Comparison of ENCODE assay signal across 11 cellular contexts in the genomic region with DNA sequence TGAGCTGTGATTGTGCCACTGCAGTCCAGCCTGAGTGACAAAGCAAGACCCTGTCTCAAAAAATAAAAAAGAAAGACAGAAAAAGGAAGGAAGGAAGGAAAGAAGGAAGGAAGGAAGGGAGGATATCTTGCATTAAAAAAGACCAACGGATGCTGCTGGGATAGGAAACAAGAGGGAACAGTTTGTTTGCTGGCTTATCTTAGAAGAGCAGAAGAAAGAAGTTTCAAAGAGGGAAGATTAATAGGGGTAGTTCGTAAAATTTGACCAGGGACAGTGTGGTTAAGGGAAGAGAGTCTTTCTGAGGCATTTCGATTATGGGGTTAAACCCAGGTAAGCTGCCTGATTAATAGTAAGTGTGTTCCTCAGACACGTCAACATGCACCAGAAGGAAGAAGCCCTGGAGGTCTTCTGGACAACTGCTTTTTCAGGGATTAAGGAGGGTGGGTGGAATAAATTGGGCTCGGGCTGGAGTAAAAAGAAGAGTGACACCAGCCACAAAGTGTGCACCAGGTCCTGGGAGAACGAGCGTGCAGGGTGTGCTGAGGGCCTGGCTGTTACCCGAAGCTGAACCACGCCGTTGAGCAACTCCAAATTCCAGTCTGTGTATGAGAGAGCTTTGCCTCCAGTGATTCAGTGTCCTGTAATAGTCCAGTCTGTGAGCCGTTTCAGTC. TPM values are rescaled to one million over a fixed set of nuclear protein-coding genes. Genes with fewer than 3 reads are reported as not detected.
A peak's percentile ranks its signal among the peaks of the same experiment; 100 is the strongest.
DNase-seq lines count a peak whose midpoint lies in the region; ATAC-seq lines count a peak whose summit lies in the region.
"Had no signal": no experiment of that assay in that cellular context is flagged by ENCODE, and none has a peak within 500 bp of the region (broad histone marks: within the 10 kb centered on the region; RNA-seq: fewer than 3 reads in every experiment).

No MANE protein-coding gene starts in this region.

- no peak for DNase-seq in activated T-cell treated with anti-CD3 and anti-CD28 coated beads, Interleukin-2, amount 50 U/mL, for 72 hours
- DNase-seq in activated T-cell treated with anti-CD3 and anti-CD28 coated beads for 4 hours = no peak
- DNase-seq in SW480 (ENCODE audit: low spot score) = peak; percentile 11
- DNase-seq in fibroblast of gingiva (ENCODE audit: low read depth) = peak; percentile 72
- DNase-seq in anterior cingulate cortex (lab: John Stamatoyannopoulos, UW) = no peak
- no peak for DNase-seq in inferior parietal cortex (ENCODE audit: extremely low spot score)
- DNase-seq: T-helper 9 cell had no signal

- no peaks in the 10 kb centered on the region for H3K27me3 Mint-ChIP-seq in activated T-cell treated with anti-CD3 and anti-CD28 coated beads, Interleukin-2, amount 50 U/mL, for 72 hours (ENCODE audit: low read depth)

- no peaks in the 10 kb centered on the region for H3K36me3 Mint-ChIP-seq in activated T-cell treated with anti-CD3 and anti-CD28 coated beads, Interleukin-2, amount 50 U/mL, for 72 hours (ENCODE audit: insufficient read depth in 2 of 2)
- H3K36me3 Mint-ChIP-seq: neural progenitor cell had no signal

- H3K9me3 ChIP-seq in thymus (ENCODE audit: control insufficient read depth) = no peaks in the 10 kb centered on the region

- H3K27ac Mint-ChIP-seq in activated T-cell treated with anti-CD3 and anti-CD28 coated beads, Interleukin-2, amount 50 U/mL, for 72 hours = peak overlapping the region; percentile 92
- H3K27ac Mint-ChIP-seq: neural progenitor cell had no signal

- peaks cover 4% of the 10 kb centered on the region for H3K36me3 ChIP-seq in thymus (ENCODE audit: control insufficient read depth, insufficient read depth)
- H3K36me3 ChIP-seq: neural progenitor cell had no signal

- peak overlapping the region; percentile 84 for H3K27ac ChIP-seq in thymus (ENCODE audit: low read depth)
- H3K27ac ChIP-seq: neural progenitor cell had no signal

- peak overlapping the region; percentile 75 to 87 for H3K4me3 Mint-ChIP-seq in activated T-cell treated with anti-CD3 and anti-CD28 coated beads, Interleukin-2, amount 50 U/mL, for 72 hours
- H3K4me3 Mint-ChIP-seq: neural progenitor cell had no signal

- H3K9me3 Mint-ChIP-seq in activated T-cell treated with anti-CD3 and anti-CD28 coated beads, Interleukin-2, amount 50 U/mL, for 72 hours = no peaks in the 10 kb centered on the region
- H3K9me3 Mint-ChIP-seq: neural progenitor cell had no signal

- H3K4me3 ChIP-seq in thymus (ENCODE audit: low read length) = peak overlapping the region; percentile 20
- H3K4me3 ChIP-seq: neural progenitor cell had no signal

- peak; percentile 34 to 53 for ATAC-seq in activated T-cell treated with anti-CD3 and anti-CD28 coated beads, Interleukin-2, amount 50 U/mL, for 72 hours (replicated peaks in 1 of 2)
- ATAC-seq in HG03280 (IDR thresholded peaks at IDR 0.05; ENCODE audit: unreplicated experiment) = no peak

- no peaks in the 10 kb centered on the region for H3K27me3 ChIP-seq in thymus (ENCODE audit: control insufficient read depth, insufficient read depth)
- H3K27me3 ChIP-seq: neural progenitor cell had no signal

- 62% methylated on average over 11 of the region's 11 CpGs for WGBS in thymus

- H3K4me1 ChIP-seq in thymus (ENCODE audit: control insufficient read depth, insufficient read depth, low read length) = peaks cover 40% of the 10 kb centered on the region
- H3K4me1 ChIP-seq: neural progenitor cell had no signal

- peaks cover 76% of the 10 kb centered on the region for H3K4me1 Mint-ChIP-seq in activated T-cell treated with anti-CD3 and anti-CD28 coated beads, Interleukin-2, amount 50 U/mL, for 72 hours (ENCODE audit: low read depth)

RNA-seq across cellular contexts. Expression of gene FYB1, which starts 24.8 kb away (rescaled TPM):
- total RNA-seq in activated T-cell treated with anti-CD3 and anti-CD28 coated beads, Interleukin-2, amount 50 U/mL, for 72 hours = 100 to 1,000 TPM; 127 to 131 TPM
- 52.9 TPM for polyA plus RNA-seq in thymus
- total RNA-seq: epithelial cell of proximal tubule had no signal

Comparison
In these comparisons a context has a peak if more than half of its experiments do, and no peak if none do; other contexts are left out.
1. DNase-seq: peak in SW480 (single experiment) and fibroblast of gingiva (single experiment); none in activated T-cell treated with anti-CD3 and anti-CD28 coated beads, Interleukin-2, amount 50 U/mL, for 72 hours (0 of 2), activated T-cell treated with anti-CD3 and anti-CD28 coated beads for 4 hours (single experiment), anterior cingulate cortex (0 of 58) and inferior parietal cortex (single experiment).